Comparison of ENCODE assay signal across 13 cellular contexts in genomic region chr14:65237956-65238355, GRCh38.
DNase-seq lines count a peak whose midpoint lies in the region; ATAC-seq and TF ChIP-seq lines count a peak whose summit lies in the region.
"Had no signal": no experiment of that assay in that cellular context is flagged by ENCODE, and none has a peak within 500 bp of the region (broad histone marks: within the 10 kb centered on the region; RNA-seq: fewer than 3 reads in every experiment).

No MANE protein-coding gene starts in this region.

- H2AK5ac ChIP-seq in H9 (ENCODE audit: insufficient read length, low read length), result no peak overlapping the region

- H3K4me3 ChIP-seq in fibroblast of the aortic adventitia (ENCODE audit: low read depth, low read length) (no peak overlapping the region), skeletal muscle satellite cell (ENCODE audit: low read length) (no peak overlapping the region)

- TF ChIP-seq CTCF in H9 (conservative IDR thresholded peaks at IDR 0.05) (no peak), fibroblast of the aortic adventitia (IDR thresholded peaks at IDR 0.05; ENCODE audit: insufficient read depth, low read length) (no peak)

- no CpG with 5 or more reads among the region's 6 CpGs for WGBS in H9 (ENCODE audit: extremely low coverage, insufficient read length, low lambda C conversion rate)

- no peak overlapping the region for H2AFZ ChIP-seq in H9 (ENCODE audit: low read length)

- H3K23me2 ChIP-seq in H9 (ENCODE audit: insufficient read length, low read depth, low read length, poor library complexity, severe bottlenecking), result no peaks in the 10 kb centered on the region

- no peak overlapping the region for H3K4ac ChIP-seq in H9 (ENCODE audit: low read depth, low read length)

- H4K5ac ChIP-seq in H9 (ENCODE audit: insufficient read length, low read depth, low read length), result no peak overlapping the region

- no peaks in the 10 kb centered on the region for H3K79me2 ChIP-seq in H9 (ENCODE audit: insufficient read depth, low read length)

- H3K4me1 Mint-ChIP-seq in H9, result peaks cover 24 to 27% of the 10 kb centered on the region in 2 experiments
- H3K4me1 Mint-ChIP-seq: immature natural killer cell had no signal

- no peak overlapping the region for H2BK15ac ChIP-seq in H9 (ENCODE audit: low read depth, low read length)

- H2BK20ac ChIP-seq in H9 (ENCODE audit: low read depth, low read length, poor library complexity, severe bottlenecking), result no peak overlapping the region

- peaks cover 0 to 4% (median 0%) of the 10 kb centered on the region in 3 experiments; a peak in 2 of 7 replicates for H3K36me3 Mint-ChIP-seq in H9 (ENCODE audit: insufficient read depth in 1 of 3, low read depth in 3 of 3)
- H3K36me3 Mint-ChIP-seq: activated naive CD4-positive, alpha-beta T cell treated with anti-CD3 and anti-CD28 coated beads, Interleukin-2, amount 50 U/mL, for 72 hours; immature natural killer cell had no signal

- H3K36me3 ChIP-seq in skeletal muscle satellite cell (ENCODE audit: insufficient read depth, low read length), result no peaks in the 10 kb centered on the region

- H4K20me1 ChIP-seq in H9 (ENCODE audit: control insufficient read depth, insufficient read depth, insufficient read length), result no peaks in the 10 kb centered on the region

- no peak overlapping the region for H4K8ac ChIP-seq in H9 (replicated peaks; ENCODE audit: insufficient read length, low read depth, low read length)

- H3K14ac ChIP-seq in H9 (ENCODE audit: insufficient read depth, low read length), result no peak overlapping the region; the same call in 1 of the 2 replicates

- H3K27ac Mint-ChIP-seq in H9, result peak overlapping the region in 2 of 3 experiments; percentile 1 to 17; a peak in 1 of 7 replicates
- H3K27ac Mint-ChIP-seq: activated naive CD4-positive, alpha-beta T cell treated with anti-CD3 and anti-CD28 coated beads, Interleukin-2, amount 50 U/mL, for 72 hours; immature natural killer cell had no signal

- H3K9ac ChIP-seq in H9 (ENCODE audit: extremely low read depth, insufficient read length, low read length), result no peak overlapping the region
- H3K9ac ChIP-seq in skeletal muscle satellite cell (ENCODE audit: low read depth, low read length), result peak overlapping the region; percentile 3

- no peak overlapping the region for H2BK120ac ChIP-seq in H9 (ENCODE audit: low read depth, low read length, poor library complexity, severe bottlenecking)

- no peak overlapping the region for H2BK5ac ChIP-seq in H9 (ENCODE audit: insufficient read length, low read length)

- peaks cover 0 to 6% of the 10 kb centered on the region in 2 experiments; a peak in 1 of 5 replicates for H3K9me3 Mint-ChIP-seq in H9
- H3K9me3 Mint-ChIP-seq: immature natural killer cell; stimulated activated naive CD8-positive, alpha-beta T cell treated with anti-CD3 and anti-CD28 coated beads, Interleukin-15, amount 100 ng/mL, for 72 hours had no signal

- DNase-seq in H9 (no peak), UCSD-AML1 (lab: John Stamatoyannopoulos, UW; ENCODE audit: unreplicated experiment) (peak; percentile 75), fibroblast of the aortic adventitia (ENCODE audit: low read depth) (peak; percentile 28), NCI-H2171 (lab: John Stamatoyannopoulos, UW) (no peak), GM19240 (ENCODE audit: insufficient read length, low spot score) (no peak)
- DNase-seq: immature natural killer cell; retina; RPMI8226; stimulated activated naive CD8-positive, alpha-beta T cell treated with anti-CD3 and anti-CD28 coated beads, Interleukin-15, amount 100 ng/mL, for 72 hours had no signal

- H3K27me3 Mint-ChIP-seq in H9 (ENCODE audit: low read depth), result no peaks in the 10 kb centered on the region; the same call in 1 of the 2 replicates

- H4K91ac ChIP-seq in H9 (ENCODE audit: insufficient read length, low read depth, low read length), result no peak overlapping the region

- no peaks in the 10 kb centered on the region for H3K79me1 ChIP-seq in H9 (ENCODE audit: insufficient read depth, low read depth, low read length, poor library complexity, severe bottlenecking)

- ATAC-seq in GM19328 (IDR thresholded peaks at IDR 0.05; ENCODE audit: unreplicated experiment), result no peak
- ATAC-seq in HG03175 (IDR thresholded peaks at IDR 0.05; ENCODE audit: unreplicated experiment), result no peak
- ATAC-seq: activated naive CD4-positive, alpha-beta T cell treated with anti-CD3 and anti-CD28 coated beads, Interleukin-2, amount 50 U/mL, for 72 hours; stimulated activated naive CD8-positive, alpha-beta T cell treated with anti-CD3 and anti-CD28 coated beads, Interleukin-15, amount 100 ng/mL, for 72 hours had no signal

- H3K27me3 ChIP-seq in H9 (ENCODE audit: insufficient read depth, low read length) (no peaks in the 10 kb centered on the region), skeletal muscle satellite cell (ENCODE audit: control insufficient read depth, insufficient read depth, low read length) (no peaks in the 10 kb centered on the region)

- H3K9me3 ChIP-seq in H9 (ENCODE audit: control insufficient read depth, low read depth, low read length), result no peaks in the 10 kb centered on the region
- no peaks in the 10 kb centered on the region for H3K9me3 ChIP-seq in skeletal muscle satellite cell (replicated peaks; ENCODE audit: low read length)

- H3K4me1 ChIP-seq in H9 (ENCODE audit: insufficient read depth, low read length), result 0 out of 2 replicates have a peak, but pooled peaks cover 2% of the 10 kb centered on the region
- peaks cover 34% of the 10 kb centered on the region for H3K4me1 ChIP-seq in skeletal muscle satellite cell (ENCODE audit: control insufficient read depth, insufficient read depth, low read length)

- no peak overlapping the region for H3K4me3 Mint-ChIP-seq in H9
- H3K4me3 Mint-ChIP-seq: immature natural killer cell; stimulated activated naive CD8-positive, alpha-beta T cell treated with anti-CD3 and anti-CD28 coated beads, Interleukin-15, amount 100 ng/mL, for 72 hours had no signal

- H3K56ac ChIP-seq in H9 (ENCODE audit: insufficient read length, low read depth, low read length), result no peak overlapping the region

- H3T11ph ChIP-seq in H9 (ENCODE audit: low read length), result no peak overlapping the region

- H3K4me2 ChIP-seq in H9 (ENCODE audit: insufficient read depth, insufficient read length, low read length) (no peak overlapping the region), skeletal muscle satellite cell (ENCODE audit: low read length) (peak overlapping the region; percentile 67)

- no peak overlapping the region for H3K18ac ChIP-seq in H9 (ENCODE audit: insufficient read length, low read depth, low read length)

- no peak overlapping the region for H2BK12ac ChIP-seq in H9 (ENCODE audit: insufficient read length, low read depth, low read length)

- no peak overlapping the region for H3K27ac ChIP-seq in H9 (ENCODE audit: insufficient read length, low read depth, low read length)

- no peak overlapping the region for H3K23ac ChIP-seq in H9 (ENCODE audit: insufficient read length, low read depth, low read length)

Comparison
In these comparisons a context has a peak if more than half of its experiments do, and no peak if none do; other contexts are left out.
1. DNase-seq: peak in UCSD-AML1 (single experiment) and fibroblast of the aortic adventitia (single experiment); none in H9 (single experiment), NCI-H2171 (single experiment) and GM19240 (single experiment).